Comparison of ENCODE assay signal across 9 cellular contexts in genomic region chr10:74827694-74828093, GRCh38. TPM values are rescaled to one million over a fixed set of nuclear protein-coding genes. Genes with fewer than 3 reads are reported as not detected.
A peak's percentile ranks its signal among the peaks of the same experiment; 100 is the strongest.
DNase-seq lines count a peak whose midpoint lies in the region; ATAC-seq and TF ChIP-seq lines count a peak whose summit lies in the region.
"Had no signal": no experiment of that assay in that cellular context is flagged by ENCODE, and none has a peak within 500 bp of the region (broad histone marks: within the 10 kb centered on the region; RNA-seq: fewer than 3 reads in every experiment).

No MANE protein-coding gene starts in this region.

- H3K27me3 ChIP-seq in GM23248 (replicated peaks; ENCODE audit: insufficient read depth) (no peaks in the 10 kb centered on the region), skeletal muscle tissue (ENCODE audit: control insufficient read depth in 3 of 3, insufficient read depth in 3 of 3, low read length in 3 of 3) (no peaks in the 10 kb centered on the region)

- H3K36me3 ChIP-seq in GM23248 (ENCODE audit: low read depth) = no peaks in the 10 kb centered on the region
- no peaks in the 10 kb centered on the region for H3K36me3 ChIP-seq in skeletal muscle tissue (ENCODE audit: control insufficient read depth in 3 of 3, insufficient read depth in 3 of 3, low read length in 3 of 3)

- H3K27ac ChIP-seq in GM23248 (no peak overlapping the region), skeletal muscle tissue (ENCODE audit: low read depth, low read length) (no peak overlapping the region)

- no peak for DNase-seq in GM23248
- DNase-seq in T-cell = no peak
- DNase-seq in foreskin fibroblast = no peak
- no peak for DNase-seq in stimulated activated naive CD4-positive, alpha-beta T cell treated with Interleukin-2 at 50 U/mL for 16 hours (lab: John Stamatoyannopoulos, UW)
- no peak for DNase-seq in epidermal melanocyte (ENCODE audit: insufficient read length, low spot score)
- DNase-seq in NOMO-1 (lab: John Stamatoyannopoulos, UW; ENCODE audit: unreplicated experiment in 2 of 2) = no peak
- DNase-seq: foreskin melanocyte had no signal

- TF ChIP-seq CTCF in foreskin fibroblast (IDR thresholded peaks at IDR 0.05; ENCODE audit: low read depth, low read length) = no peak

- no peak overlapping the region for H2AFZ ChIP-seq in GM23248

- H3K79me2 ChIP-seq in GM23248 (ENCODE audit: insufficient read depth) = peaks cover 56% of the 10 kb centered on the region

- WGBS in GM23248 (ENCODE audit: low coverage in 1 of 2, low lambda C conversion rate in 2 of 2, missing lambda C conversion rate in 2 of 2), 2 experiments = 73 to 75% methylated on average over 7 of the region's 7 CpGs

- POLR2A ChIA-PET in T-cell (lab: Charles Lee) = interaction anchor here in 1 of 2 donors (0.6 to 1.0 kb wide), 2 partner anchors 10 to 356 kb away, joined by 3 read pairs; no protein-coding TSS in a partner anchor

- in situ Hi-C loops in GM23248 (cut with MboI) = no loop called here

- H3K9ac ChIP-seq in GM23248 (no peak overlapping the region), skeletal muscle tissue (ENCODE audit: low read depth in 1 of 3, low read length in 3 of 3) (peak overlapping the region; percentile 52 to 77 (median 72))

- no peaks in the 10 kb centered on the region for H3K9me3 Mint-ChIP-seq in T-cell

- H3K27me3 Mint-ChIP-seq in T-cell = no peaks in the 10 kb centered on the region

- H4K20me1 ChIP-seq in GM23248 (ENCODE audit: insufficient read depth) = peaks cover 5% of the 10 kb centered on the region; the same call in 1 of the 2 replicates

- H3K9me3 ChIP-seq in GM23248 (ENCODE audit: low read depth) = no peaks in the 10 kb centered on the region
- H3K9me3 ChIP-seq in skeletal muscle tissue (ENCODE audit: control insufficient read depth in 3 of 3, low read length in 3 of 3) = no peaks in the 10 kb centered on the region

- peaks cover 27% of the 10 kb centered on the region for H3F3A ChIP-seq in GM23248 (ENCODE audit: insufficient read depth)

- peak overlapping the region; percentile 76 for H3K4me2 ChIP-seq in GM23248 (ENCODE audit: unreplicated experiment)

- peak overlapping the region; percentile 84 for H3K4me3 ChIP-seq in GM23248
- H3K4me3 ChIP-seq in foreskin fibroblast (ENCODE audit: low read depth in 1 of 2, low read length in 2 of 2) = peak overlapping the region; percentile 80 to 90
- H3K4me3 ChIP-seq in skeletal muscle tissue (ENCODE audit: low read length in 3 of 3) = peak overlapping the region; percentile 35 to 95 (median 94)

- H3K9me2 ChIP-seq in GM23248 (ENCODE audit: insufficient read depth) = no peaks in the 10 kb centered on the region

- peaks cover 18% of the 10 kb centered on the region for H3K36me3 Mint-ChIP-seq in T-cell

- peaks cover 58 to 65% (median 61%) of the 10 kb centered on the region in 3 donors for H3K4me1 Mint-ChIP-seq in T-cell

- H3K4me3 Mint-ChIP-seq in T-cell = peak overlapping the region; percentile 86 to 94 (median 90)

- no peak for ATAC-seq in T-cell (replicated peaks in 1 of 4)
- no peak for ATAC-seq in HG02623 (IDR thresholded peaks at IDR 0.05; ENCODE audit: unreplicated experiment)

- peak overlapping the region; percentile 81 to 87 for H3K27ac Mint-ChIP-seq in T-cell

- CTCF ChIA-PET in T-cell (lab: Charles Lee) = interaction anchor here in 1 of 2 donors (0.5 to 1.4 kb wide), 2 partner anchors 28 to 76 kb away, joined by 3 to 4 read pairs; no protein-coding TSS in a partner anchor

- peaks cover 7% of the 10 kb centered on the region for H3K4me1 ChIP-seq in GM23248 (ENCODE audit: insufficient read depth)
- H3K4me1 ChIP-seq in skeletal muscle tissue (ENCODE audit: control insufficient read depth in 3 of 3, insufficient read depth in 3 of 3, low read length in 3 of 3) = peaks cover 19 to 30% (median 19%) of the 10 kb centered on the region in 3 donors

RNA-seq across cellular contexts. Expression of gene KAT6B, which starts 1.3 kb away (rescaled TPM):
- 7.7 and 15.0 TPM in 2 replicates for total RNA-seq in GM23248 (2014; rRNA removed; shearing (Covaris generic))
- polyA plus RNA-seq in GM23248 (2016; fragmentation: Nextera tagmentation; extraction: Ambion mirVana) = 12.4 and 15.3 TPM in 2 replicates
- total RNA-seq in T-cell (10 to 100 TPM; 46.2 to 94.4 (median 52.4) TPM), skeletal muscle tissue (49.6 TPM)
